ENCODE assay signal across 8 cellular contexts in genomic region chr14:77097689-77098469, GRCh38. TPM values are rescaled to one million over a fixed set of nuclear protein-coding genes. Genes with fewer than 3 reads are reported as not detected.
DNase-seq lines count a peak whose midpoint lies in the region; ATAC-seq and TF ChIP-seq lines count a peak whose summit lies in the region.

A gene with protein sequence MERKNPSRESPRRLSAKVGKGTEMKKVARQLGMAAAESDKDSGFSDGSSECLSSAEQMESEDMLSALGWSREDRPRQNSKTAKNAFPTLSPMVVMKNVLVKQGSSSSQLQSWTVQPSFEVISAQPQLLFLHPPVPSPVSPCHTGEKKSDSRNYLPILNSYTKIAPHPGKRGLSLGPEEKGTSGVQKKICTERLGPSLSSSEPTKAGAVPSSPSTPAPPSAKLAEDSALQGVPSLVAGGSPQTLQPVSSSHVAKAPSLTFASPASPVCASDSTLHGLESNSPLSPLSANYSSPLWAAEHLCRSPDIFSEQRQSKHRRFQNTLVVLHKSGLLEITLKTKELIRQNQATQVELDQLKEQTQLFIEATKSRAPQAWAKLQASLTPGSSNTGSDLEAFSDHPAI (plus strand): TSS chr14:77098258. CDS start chr14:77105709, 7,451 bp downstream.

- peak within 1 kb of the TSS; percentile 93 to 100 (median 98) for H3K27ac ChIP-seq in dorsolateral prefrontal cortex
- H3K27ac ChIP-seq in liver (ENCODE audit: low read depth in 1 of 2, low read length in 2 of 2) = peak within 1 kb of the TSS; percentile 98 to 100

- H3K36me3 Mint-ChIP-seq in activated CD4-positive, alpha-beta memory T cell treated with anti-CD3 and anti-CD28 coated beads for 36 hours = no peaks in the 10 kb centered on the region

- peak in 1 of 2 donors; percentile 9 for TF ChIP-seq RAD21 in liver (IDR thresholded peaks at IDR 0.05)

- no peaks in the 10 kb centered on the region for H3K27me3 Mint-ChIP-seq in activated CD4-positive, alpha-beta memory T cell treated with anti-CD3 and anti-CD28 coated beads for 36 hours

- POLR2A ChIA-PET in activated CD4-positive, alpha-beta memory T cell treated with anti-CD3 and anti-CD28 coated beads for 36 hours (lab: Charles Lee) = interaction anchor here (0.8 to 1.4 kb wide), 9 partner anchors 9 to 361 kb away, joined by 3 to 10 read pairs (median 4); partner anchors contain the start of genes GSTZ1 and POMT2

- peak within 1 kb of the TSS; percentile 85 for H3K4me3 Mint-ChIP-seq in activated CD4-positive, alpha-beta memory T cell treated with anti-CD3 and anti-CD28 coated beads for 36 hours

- ATAC-seq in GM19438 (IDR thresholded peaks at IDR 0.05; ENCODE audit: low read depth, unreplicated experiment) = peak; percentile 87
- ATAC-seq in HG03575 (IDR thresholded peaks at IDR 0.05; ENCODE audit: extremely low read depth, insufficient number of reproducible peaks, low FRiP score, unreplicated experiment) = peak; percentile 31

- peak within 1 kb of the TSS; percentile 96 to 99 for H3K9ac ChIP-seq in liver (ENCODE audit: low read depth in 1 of 2, low read length in 2 of 2)

- H3K27ac Mint-ChIP-seq in activated CD4-positive, alpha-beta memory T cell treated with anti-CD3 and anti-CD28 coated beads for 36 hours = peak within 1 kb of the TSS; percentile 84

- H3K9me3 Mint-ChIP-seq in activated CD4-positive, alpha-beta memory T cell treated with anti-CD3 and anti-CD28 coated beads for 36 hours = no peaks in the 10 kb centered on the region

- intact Hi-C loops in activated CD4-positive, alpha-beta memory T cell treated with anti-CD3 and anti-CD28 coated beads for 36 hours (cut with micrococcal nuclease) = loop anchor here (1.0 to 5.0 kb wide), 9 partner anchors 23 to 946 kb away; partner anchors contain the start of genes ANGEL1, GPATCH2L, GSTZ1 and SAMD15
- intact Hi-C loops in dorsolateral prefrontal cortex (cut with DNase I) = loop anchor here (1.0 to 2.0 kb wide), 2 partner anchors 23 to 26 kb away; no protein-coding TSS in a partner anchor

- no peaks in the 10 kb centered on the region for H3K36me3 ChIP-seq in liver (ENCODE audit: control insufficient read depth in 4 of 4, insufficient read depth in 3 of 4, low read depth in 1 of 4, low read length in 3 of 4)

- H3K4me3 ChIP-seq in dorsolateral prefrontal cortex (peak within 1 kb of the TSS; percentile 64 to 96 (median 85)), liver (ENCODE audit: low read depth in 1 of 3, low read length in 3 of 3) (peak within 1 kb of the TSS; percentile 67 to 85 (median 84))

- peaks cover 6 to 24% (median 13%) of the 10 kb centered on the region in 4 donors for H3K4me1 ChIP-seq in liver (ENCODE audit: control insufficient read depth in 4 of 4, insufficient read depth in 4 of 4, low read length in 3 of 4)

- TF ChIP-seq CTCF in dorsolateral prefrontal cortex (IDR thresholded peaks at IDR 0.05 in 54 of 56, conservative IDR thresholded peaks at IDR 0.05 in 2 of 56; ENCODE audit: low read depth in 1 of 56, partially characterized antibody in 56 of 56) = peak in 37 of 56 donors; percentile 3 to 56 (median 24)
- no peak for TF ChIP-seq CTCF in liver (IDR thresholded peaks at IDR 0.05; ENCODE audit: low read depth, low read length, missing input control)

- H3K9me3 ChIP-seq in liver (ENCODE audit: control insufficient read depth in 4 of 4, low read length in 3 of 4) = no peaks in the 10 kb centered on the region

- CTCF ChIA-PET in activated CD4-positive, alpha-beta memory T cell treated with anti-CD3 and anti-CD28 coated beads for 36 hours (lab: Charles Lee) = interaction anchor here (0.6 to 10.2 kb wide), 18 partner anchors 7 to 388 kb away, joined by 3 to 136 read pairs (median 4); no protein-coding TSS in a partner anchor

- WGBS in liver = under 1% methylated on average over 84 of the region's 84 CpGs

- DNase-seq in CD1c-positive myeloid dendritic cell (ENCODE audit: extremely low spot score) = peak; percentile 100
- peak; percentile 92 for DNase-seq in NCI-H82 treated with DMSO at 0.1 percent for 48 hours (lab: John Stamatoyannopoulos, UW; ENCODE audit: unreplicated experiment)
- peak; percentile 100 for DNase-seq in activated CD4-positive, alpha-beta memory T cell treated with anti-CD3 and anti-CD28 coated beads for 36 hours
- peak; percentile 100 for DNase-seq in dorsolateral prefrontal cortex
- peak; percentile 100 for DNase-seq in stimulated activated CD4-positive, alpha-beta T cell treated with anti-CD3 and anti-CD28 coated beads, Interleukin-4, amount 100 ng/mL, for 24 hours

- H3K27me3 ChIP-seq in dorsolateral prefrontal cortex = no peaks in the 10 kb centered on the region
- no peaks in the 10 kb centered on the region for H3K27me3 ChIP-seq in liver (ENCODE audit: control insufficient read depth in 4 of 4, insufficient read depth in 4 of 4, low read length in 3 of 4)

- H3K4me1 Mint-ChIP-seq in activated CD4-positive, alpha-beta memory T cell treated with anti-CD3 and anti-CD28 coated beads for 36 hours (ENCODE audit: low read depth) = peaks cover 36% of the 10 kb centered on the region

TF ChIP-seq in liver, 16 proteins besides CTCF, POLR2A, EP300 and RAD21:
- TF ChIP-seq GABPA (IDR thresholded peaks at IDR 0.05 in 1 of 2, conservative IDR thresholded peaks at IDR 0.05 in 1 of 2) (peak; percentile 54 to 84), NR2F2 (IDR thresholded peaks at IDR 0.05) (peak; percentile 36), FOXA2 (IDR thresholded peaks at IDR 0.05) (no peak), SP1 (IDR thresholded peaks at IDR 0.05) (peak; percentile 90), REST (IDR thresholded peaks at IDR 0.05) (peak; percentile 80), HNF4A (conservative IDR thresholded peaks at IDR 0.05) (peak; percentile 4 to 50), FOXA1 (IDR thresholded peaks at IDR 0.05) (no peak), EGR1 (IDR thresholded peaks at IDR 0.05; ENCODE audit: low read depth in 2 of 2) (peak; percentile 93 to 94), ZBTB33 (IDR thresholded peaks at IDR 0.05) (peak; percentile 31), HNF4G (IDR thresholded peaks at IDR 0.05) (no peak), RXRA (IDR thresholded peaks at IDR 0.05) (peak; percentile 36 to 63), YY1 (IDR thresholded peaks at IDR 0.05) (peak; percentile 99), JUND (IDR thresholded peaks at IDR 0.05) (peak; percentile 51 to 56), TAF1 (conservative IDR thresholded peaks at IDR 0.05) (no peak), ATF3 (IDR thresholded peaks at IDR 0.05) (peak; percentile 36)
- TF ChIP-seq, protein P1, sequence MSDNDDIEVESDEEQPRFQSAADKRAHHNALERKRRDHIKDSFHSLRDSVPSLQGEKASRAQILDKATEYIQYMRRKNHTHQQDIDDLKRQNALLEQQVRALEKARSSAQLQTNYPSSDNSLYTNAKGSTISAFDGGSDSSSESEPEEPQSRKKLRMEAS (IDR thresholded peaks at IDR 0.05) = peak; percentile 31
TF ChIP-seq in liver: peak in this region for 12.

RNA-seq across cellular contexts. Expression of the gene that starts here (rescaled TPM):
- 1 to 10 TPM; 7.3 to 7.5 TPM for total RNA-seq in activated CD4-positive, alpha-beta memory T cell treated with anti-CD3 and anti-CD28 coated beads for 36 hours
- 100 to 1,000 TPM in 30 of 120 experiments, 10 to 100 TPM in 90; 63.6 to 149 (median 93.0) TPM for total RNA-seq in dorsolateral prefrontal cortex
- total RNA-seq in liver = 10 to 100 TPM in 1 of 2 donors, 1 to 10 TPM in 1; 6.7 to 17.8 TPM
- polyA plus RNA-seq in liver = 1 to 10 TPM; 5.2 to 6.7 TPM

Comparison
In these comparisons a context has a peak if more than half of its experiments do, and no peak if none do; other contexts are left out.
1. Peak in every context shown above with its lines: DNase-seq, ATAC-seq, H3K4me3 ChIP-seq and H3K27ac ChIP-seq.